16 cellular contexts compared by ENCODE assay signal in the genomic region with DNA sequence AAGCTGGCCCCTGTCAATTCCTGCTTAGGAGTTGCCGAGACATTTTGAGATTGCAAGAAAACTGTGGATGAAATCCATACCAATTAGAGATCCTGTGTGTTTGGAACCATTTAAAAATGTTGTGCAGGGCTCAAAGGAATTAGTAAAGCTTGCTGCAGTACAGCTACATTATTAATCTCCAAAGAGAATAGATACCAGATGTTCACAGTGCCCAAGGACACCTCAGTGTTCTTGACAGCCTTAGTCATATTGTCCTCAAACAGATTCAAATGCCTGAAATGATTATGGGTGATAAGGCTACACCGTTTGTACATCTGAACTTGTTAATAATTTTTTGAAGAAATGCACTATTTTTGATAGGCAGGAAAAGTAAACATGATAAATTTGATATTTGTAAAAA.
"Had no signal": no experiment of that assay in that cellular context is flagged by ENCODE, and none has a peak within 500 bp of the region (broad histone marks: within the 10 kb centered on the region; RNA-seq: fewer than 3 reads in every experiment).

No MANE protein-coding gene starts in this region.

- H3K27me3 ChIP-seq: gastroesophageal sphincter, heart right ventricle, neural progenitor cell, pancreas, sigmoid colon, spleen had no signal

- H3K9me3 Mint-ChIP-seq: activated T-helper 1 cell treated with anti-CD3 and anti-CD28 coated beads, Interleukin-12 subunit alpha, Interleukin-12 subunit beta, Interleukin-2, Interleukin-4 antibody, amounts not matched to agents 30 ng/mL and 10 ng/mL and 1 ng/mL, durations not matched to agents 14 hours and 24 hours and 36 hours; dendritic cell treated with granulocyte-macrophage colony-stimulating factor and Interleukin-4, amounts not matched to agents 40 ng/mL and 50 ng/mL, for 4 days had no signal

- H3K4me3 ChIP-seq: gastroesophageal sphincter, heart right ventricle, lower lobe of right lung, neural progenitor cell, pancreas, sigmoid colon, spleen had no signal

- H3K9ac ChIP-seq: neural progenitor cell had no signal

- H2AFZ ChIP-seq: neural progenitor cell had no signal

- H3K4me2 ChIP-seq: neural progenitor cell had no signal

- H3K27ac ChIP-seq: gastroesophageal sphincter, heart right ventricle, lower lobe of right lung, neural progenitor cell, pancreas, sigmoid colon, spleen had no signal

- H3K36me3 ChIP-seq: gastroesophageal sphincter, lower lobe of right lung, neural progenitor cell, pancreas, sigmoid colon, spleen had no signal

- DNase-seq: activated CD4-positive, alpha-beta T cell treated with anti-CD3 and anti-CD28 coated beads, Interleukin-2, amount 50 U/mL, for 1 hour; activated naive CD4-positive, alpha-beta T cell; aorta; effector memory CD4-positive, alpha-beta T cell; heart right ventricle; left colon; lower lobe of right lung; midbrain; pancreas; sigmoid colon; spleen had no signal

- H3K27me3 Mint-ChIP-seq: dendritic cell treated with granulocyte-macrophage colony-stimulating factor and Interleukin-4, amounts not matched to agents 40 ng/mL and 50 ng/mL, for 4 days had no signal

- H3K36me3 Mint-ChIP-seq: neural progenitor cell had no signal

- ATAC-seq: activated CD4-positive, CD25-positive, alpha-beta regulatory T cell treated with anti-CD3 and anti-CD28 coated beads, Interleukin-2, amount 50 U/mL, for 24 hours; gastroesophageal sphincter; heart right ventricle; left colon; lower lobe of right lung; pancreas had no signal

- H3K4me1 Mint-ChIP-seq: neural progenitor cell had no signal

- H3K9me3 ChIP-seq: gastroesophageal sphincter, lower lobe of right lung, pancreas, sigmoid colon, spleen had no signal

- H3K4me3 Mint-ChIP-seq: activated T-helper 1 cell treated with anti-CD3 and anti-CD28 coated beads, Interleukin-12 subunit alpha, Interleukin-12 subunit beta, Interleukin-2, Interleukin-4 antibody, amounts not matched to agents 30 ng/mL and 10 ng/mL and 1 ng/mL, durations not matched to agents 14 hours and 24 hours and 36 hours; dendritic cell treated with granulocyte-macrophage colony-stimulating factor and Interleukin-4, amounts not matched to agents 40 ng/mL and 50 ng/mL, for 4 days; neural progenitor cell had no signal

- H3K4me1 ChIP-seq: gastroesophageal sphincter, lower lobe of right lung, neural progenitor cell, pancreas, sigmoid colon, spleen had no signal

- H3K27ac Mint-ChIP-seq: activated T-helper 1 cell treated with anti-CD3 and anti-CD28 coated beads, Interleukin-12 subunit alpha, Interleukin-12 subunit beta, Interleukin-2, Interleukin-4 antibody, amounts not matched to agents 30 ng/mL and 10 ng/mL and 1 ng/mL, durations not matched to agents 14 hours and 24 hours and 36 hours; dendritic cell treated with granulocyte-macrophage colony-stimulating factor and Interleukin-4, amounts not matched to agents 40 ng/mL and 50 ng/mL, for 4 days; neural progenitor cell had no signal
